In genomic region chr7:47635091-47636090, GRCh38 we compare ENCODE assay signal across 9 cellular contexts. TPM values are rescaled to one million over a fixed set of nuclear protein-coding genes. Genes with fewer than 3 reads are reported as not detected.
DNase-seq lines count a peak whose midpoint lies in the region; ATAC-seq, FAIRE-seq and TF ChIP-seq lines count a peak whose summit lies in the region.
"Had no signal": no experiment of that assay in that cellular context is flagged by ENCODE, and none has a peak within 500 bp of the region (broad histone marks: within the 10 kb centered on the region; RNA-seq: fewer than 3 reads in every experiment).

No MANE protein-coding gene starts in this region.

- no peaks in the 10 kb centered on the region for H3K9me3 ChIP-seq in pancreas

- 16 to 19% methylated on average over 25 of the region's 25 CpGs for WGBS in pancreas, 2 donors

- DNase-seq in DMS153 treated with DMSO at 0.1 percent for 48 hours (lab: John Stamatoyannopoulos, UW; ENCODE audit: unreplicated experiment) (peak; percentile 98), NCI-H2196 (lab: John Stamatoyannopoulos, UW; ENCODE audit: unreplicated experiment) (peak; percentile 84), epithelial cell of prostate (ENCODE audit: low read depth, low spot score) (peak; percentile 69), pancreas (peak; percentile 63 to 91 (median 78)), T-helper 9 cell (no peak), EL (no peak)
- no peak for DNase-seq in stimulated activated CD4-positive, alpha-beta T cell treated with anti-CD3 and anti-CD28 coated beads, Interleukin-2, amount 100 ng/mL, for 24 hours
- DNase-seq: NCI-H2227 treated with DMSO at 0.1 percent for 48 hours had no signal

- H3K36me3 ChIP-seq in pancreas = no peaks in the 10 kb centered on the region

- H3K4me3 ChIP-seq in pancreas = peak overlapping the region in 2 of 4 donors; percentile 29 to 35

- no peak for TF ChIP-seq CTCF in pancreas (IDR thresholded peaks at IDR 0.05)

- intact Hi-C loops in pancreas (cut with DNase I) = no loop called here

- H3K27me3 ChIP-seq in pancreas = no peaks in the 10 kb centered on the region

- FAIRE-seq in pancreas (lab: Jason Lieb, UNC) = no peak

- no peaks in the 10 kb centered on the region for H3K4me1 ChIP-seq in pancreas

- ATAC-seq in pancreas (peak; percentile 86 to 94 (median 90)), GM21619 (IDR thresholded peaks at IDR 0.05; ENCODE audit: unreplicated experiment) (no peak)

- H3K27ac ChIP-seq in epithelial cell of prostate (no peak overlapping the region), pancreas (peak overlapping the region in 2 of 4 donors; percentile 9 to 48)

RNA-seq across cellular contexts. Expression of gene TNS3, which starts 53.5 kb away (rescaled TPM):
- total RNA-seq in pancreas = 100 to 1,000 TPM in 2 of 6 donors, 10 to 100 TPM in 4; 84.0 to 125 (median 97.5) TPM
- polyA plus RNA-seq in pancreas = 10 to 100 TPM; 28.0 to 37.5 TPM

Comparison
In these comparisons a context has a peak if more than half of its experiments do, and no peak if none do; other contexts are left out.
1. DNase-seq: peak in DMS153 treated with DMSO at 0.1 percent for 48 hours (single experiment), NCI-H2196 (single experiment), epithelial cell of prostate (single experiment) and pancreas (6 of 6); none in T-helper 9 cell (single experiment), EL (single experiment) and stimulated activated CD4-positive, alpha-beta T cell treated with anti-CD3 and anti-CD28 coated beads, Interleukin-2, amount 100 ng/mL, for 24 hours (0 of 2).